In genomic region chr14:73719791-73720190, GRCh38 we compare ENCODE assay signal across 15 cellular contexts. TPM values are rescaled to one million over a fixed set of nuclear protein-coding genes. Genes with fewer than 3 reads are reported as not detected.
DNase-seq lines count a peak whose midpoint lies in the region; ATAC-seq and TF ChIP-seq lines count a peak whose summit lies in the region.
"Had no signal": no experiment of that assay in that cellular context is flagged by ENCODE, and none has a peak within 500 bp of the region (broad histone marks: within the 10 kb centered on the region; RNA-seq: fewer than 3 reads in every experiment).

No MANE protein-coding gene starts in this region.

- peaks cover 14% of the 10 kb centered on the region for H3K36me3 ChIP-seq in urinary bladder (ENCODE audit: insufficient read depth)

- H3K27ac Mint-ChIP-seq in activated naive CD8-positive, alpha-beta T cell treated with anti-CD3 and anti-CD28 coated beads, Interleukin-2, amount 50 U/mL, for 24 hours: peak overlapping the region; percentile 67
- H3K27ac Mint-ChIP-seq in activated naive CD8-positive, alpha-beta T cell treated with anti-CD3 and anti-CD28 coated beads for 36 hours: no peak overlapping the region
- H3K27ac Mint-ChIP-seq in nephron progenitor cell: peak overlapping the region; percentile 90
- H3K27ac Mint-ChIP-seq: activated T-helper 17 cell treated with anti-CD3 and anti-CD28 coated beads, Interleukin-2, amount 50 U/mL, for 72 hours had no signal

- H3K4me3 Mint-ChIP-seq in activated naive CD8-positive, alpha-beta T cell treated with anti-CD3 and anti-CD28 coated beads, Interleukin-2, amount 50 U/mL, for 24 hours: no peak overlapping the region
- H3K4me3 Mint-ChIP-seq in activated naive CD8-positive, alpha-beta T cell treated with anti-CD3 and anti-CD28 coated beads for 36 hours: no peak overlapping the region
- peak overlapping the region; percentile 88 for H3K4me3 Mint-ChIP-seq in nephron progenitor cell
- H3K4me3 Mint-ChIP-seq: activated T-helper 17 cell treated with anti-CD3 and anti-CD28 coated beads, Interleukin-2, amount 50 U/mL, for 72 hours had no signal

- WGBS in urinary bladder: 91% methylated on average over 8 of the region's 8 CpGs

- H3K4me3 ChIP-seq in dorsolateral prefrontal cortex (no peak overlapping the region), urinary bladder (ENCODE audit: low read depth, low read length) (no peak overlapping the region)
- H3K4me3 ChIP-seq: left lung had no signal

- peaks cover 46% of the 10 kb centered on the region for H3K36me3 Mint-ChIP-seq in activated naive CD8-positive, alpha-beta T cell treated with anti-CD3 and anti-CD28 coated beads, Interleukin-2, amount 50 U/mL, for 24 hours (ENCODE audit: low read depth)
- peaks cover 29% of the 10 kb centered on the region for H3K36me3 Mint-ChIP-seq in activated naive CD8-positive, alpha-beta T cell treated with anti-CD3 and anti-CD28 coated beads for 36 hours
- H3K36me3 Mint-ChIP-seq in nephron progenitor cell (ENCODE audit: low read depth): peaks cover 44% of the 10 kb centered on the region

- no peak for TF ChIP-seq CTCF in dorsolateral prefrontal cortex (IDR thresholded peaks at IDR 0.05 in 54 of 56, conservative IDR thresholded peaks at IDR 0.05 in 2 of 56; ENCODE audit: low read depth in 1 of 56, partially characterized antibody in 56 of 56)
- TF ChIP-seq CTCF in nephron progenitor cell (IDR thresholded peaks at IDR 0.05): no peak

- no peak for DNase-seq in activated naive CD8-positive, alpha-beta T cell treated with anti-CD3 and anti-CD28 coated beads, Interleukin-2, amount 50 U/mL, for 24 hours
- no peak for DNase-seq in activated naive CD8-positive, alpha-beta T cell treated with anti-CD3 and anti-CD28 coated beads for 36 hours
- peak in 1 of 10 donors; percentile 6 for DNase-seq in dorsolateral prefrontal cortex
- DNase-seq in nephron progenitor cell: no peak
- no peak for DNase-seq in NCI-H510A (lab: John Stamatoyannopoulos, UW)
- DNase-seq in HT-29 (ENCODE audit: low spot score): no peak
- DNase-seq: CD4-positive, CD25-positive, alpha-beta regulatory T cell; left lung; NCI-H1436; NCI-H2227 treated with DMSO at 0.1 percent for 48 hours; stimulated activated naive CD4-positive, alpha-beta T cell had no signal

- no peaks in the 10 kb centered on the region for H3K9me3 Mint-ChIP-seq in activated naive CD8-positive, alpha-beta T cell treated with anti-CD3 and anti-CD28 coated beads, Interleukin-2, amount 50 U/mL, for 24 hours
- H3K9me3 Mint-ChIP-seq in activated naive CD8-positive, alpha-beta T cell treated with anti-CD3 and anti-CD28 coated beads for 36 hours: no peaks in the 10 kb centered on the region
- H3K9me3 Mint-ChIP-seq in nephron progenitor cell: no peaks in the 10 kb centered on the region
- H3K9me3 Mint-ChIP-seq: activated T-helper 17 cell treated with anti-CD3 and anti-CD28 coated beads, Interleukin-2, amount 50 U/mL, for 72 hours; CD4-positive, CD25-positive, alpha-beta regulatory T cell had no signal

- no peaks in the 10 kb centered on the region for H3K4me1 ChIP-seq in urinary bladder (ENCODE audit: insufficient read depth)

- intact Hi-C loops in dorsolateral prefrontal cortex (cut with DNase I): loop anchor here in 1 of 2 donors (5.0 to 10.0 kb wide), 2 partner anchors 38 to 225 kb away; partner anchors contain the start of gene RIOX1

- no peak for ATAC-seq in activated naive CD8-positive, alpha-beta T cell treated with anti-CD3 and anti-CD28 coated beads, Interleukin-2, amount 50 U/mL, for 24 hours
- ATAC-seq in GM21529 (IDR thresholded peaks at IDR 0.05; ENCODE audit: unreplicated experiment): no peak
- ATAC-seq: activated T-helper 17 cell treated with anti-CD3 and anti-CD28 coated beads, Interleukin-2, amount 50 U/mL, for 72 hours; HCT116; left lung had no signal

- no peaks in the 10 kb centered on the region for H3K27me3 Mint-ChIP-seq in activated naive CD8-positive, alpha-beta T cell treated with anti-CD3 and anti-CD28 coated beads, Interleukin-2, amount 50 U/mL, for 24 hours
- H3K27me3 Mint-ChIP-seq in activated naive CD8-positive, alpha-beta T cell treated with anti-CD3 and anti-CD28 coated beads for 36 hours: no peaks in the 10 kb centered on the region
- H3K27me3 Mint-ChIP-seq in nephron progenitor cell (ENCODE audit: low read depth, poor library complexity): peaks cover 5% of the 10 kb centered on the region
- H3K27me3 Mint-ChIP-seq: activated T-helper 17 cell treated with anti-CD3 and anti-CD28 coated beads, Interleukin-2, amount 50 U/mL, for 72 hours; CD4-positive, CD25-positive, alpha-beta regulatory T cell had no signal

- no peaks in the 10 kb centered on the region for H3K27me3 ChIP-seq in dorsolateral prefrontal cortex
- H3K27me3 ChIP-seq: left lung had no signal

- peaks cover 17% of the 10 kb centered on the region for H3K4me1 Mint-ChIP-seq in activated naive CD8-positive, alpha-beta T cell treated with anti-CD3 and anti-CD28 coated beads, Interleukin-2, amount 50 U/mL, for 24 hours
- peaks cover 13% of the 10 kb centered on the region for H3K4me1 Mint-ChIP-seq in activated naive CD8-positive, alpha-beta T cell treated with anti-CD3 and anti-CD28 coated beads for 36 hours
- H3K4me1 Mint-ChIP-seq in nephron progenitor cell: peaks cover 64% of the 10 kb centered on the region

- H3K27ac ChIP-seq in dorsolateral prefrontal cortex (peak overlapping the region in 44 of 59 donors; percentile 77 to 99 (median 90)), urinary bladder (ENCODE audit: low read depth) (peak overlapping the region; percentile 14)
- H3K27ac ChIP-seq: left lung had no signal

RNA-seq across cellular contexts. Expression of gene PNMA1, which starts 5.6 kb away (rescaled TPM):
- total RNA-seq in activated naive CD8-positive, alpha-beta T cell treated with anti-CD3 and anti-CD28 coated beads for 36 hours: 10 to 100 TPM; 26.6 to 28.3 TPM
- 100 to 1,000 TPM in 119 of 120 experiments, 10 to 100 TPM in 1; 87.5 to 250 (median 176) TPM for total RNA-seq in dorsolateral prefrontal cortex
- 38.3 TPM for total RNA-seq in urinary bladder
- polyA plus RNA-seq in urinary bladder: 85.8 TPM
- 6.3 and 7.5 TPM in 2 replicates for total RNA-seq in HT-29 (2014; rRNA removed; shearing (Covaris generic))
